In the genomic region with DNA sequence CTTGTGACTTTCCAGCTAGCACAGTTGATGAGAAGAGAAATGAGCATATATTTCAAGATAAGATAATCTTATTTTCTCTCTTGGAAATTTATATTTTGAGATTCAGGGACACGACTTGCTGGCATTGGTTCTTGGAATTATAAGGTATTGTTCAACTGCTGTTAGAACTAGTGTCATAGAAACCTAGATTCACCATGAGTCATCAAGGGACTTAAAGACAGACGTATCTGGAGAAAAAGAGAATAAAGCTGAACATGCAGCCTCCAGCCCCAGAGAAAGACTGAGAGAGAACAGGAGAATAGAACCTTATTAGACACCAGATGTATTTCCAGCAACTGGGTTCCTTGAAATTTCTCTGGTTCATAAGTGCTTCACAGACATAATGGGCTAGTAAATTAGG, we compare ENCODE assay signal across 34 cellular contexts.
A peak's percentile ranks its signal among the peaks of the same experiment; 100 is the strongest.
DNase-seq lines count a peak whose midpoint lies in the region; ATAC-seq and TF ChIP-seq lines count a peak whose summit lies in the region.
"Had no signal": no experiment of that assay in that cellular context is flagged by ENCODE, and none has a peak within 500 bp of the region (broad histone marks: within the 10 kb centered on the region; RNA-seq: fewer than 3 reads in every experiment).

No MANE protein-coding gene starts in this region.

- no peaks in the 10 kb centered on the region for H3K79me2 ChIP-seq in PC-9 (ENCODE audit: low read depth)

- H3K27ac ChIP-seq in A673 (ENCODE audit: low read depth, low read length, poor library complexity, severe bottlenecking), result no peak overlapping the region
- no peak overlapping the region for H3K27ac ChIP-seq in PC-9
- H3K27ac ChIP-seq: A549, foreskin keratinocyte, heart left ventricle, stomach, thyroid gland, vagina, WERI-Rb-1 had no signal

- H3K27ac Mint-ChIP-seq in stimulated activated naive CD8-positive, alpha-beta T cell treated with anti-CD3 and anti-CD28 coated beads, Interleukin-15, amount 100 ng/mL, for 72 hours, result no peak overlapping the region
- H3K27ac Mint-ChIP-seq: activated naive CD8-positive, alpha-beta T cell; dendritic cell treated with granulocyte-macrophage colony-stimulating factor and Interleukin-4, amounts not matched to agents 40 ng/mL and 50 ng/mL, for 4 days; IgD-negative memory B cell had no signal

- H3K9me2 ChIP-seq in PC-9 (ENCODE audit: insufficient read depth), result no peaks in the 10 kb centered on the region

- no peaks in the 10 kb centered on the region for H4K20me1 ChIP-seq in PC-9 (ENCODE audit: insufficient read depth)

- H3K4me3 ChIP-seq in epithelial cell of esophagus (ENCODE audit: low read length) (no peak overlapping the region), A673 (ENCODE audit: low read depth, low read length, poor library complexity, severe bottlenecking) (no peak overlapping the region), PC-9 (no peak overlapping the region)
- H3K4me3 ChIP-seq: A549, heart left ventricle, smooth muscle cell, stomach, thyroid gland, vagina had no signal

- TF ChIP-seq CTCF in epithelial cell of esophagus (IDR thresholded peaks at IDR 0.05; ENCODE audit: insufficient read depth, low read depth, low read length, missing control alignments) (no peak), A673 (conservative IDR thresholded peaks at IDR 0.05; ENCODE audit: low read depth, low read length) (no peak), PC-9 (conservative IDR thresholded peaks at IDR 0.05) (no peak)

- no peaks in the 10 kb centered on the region for H3K36me3 ChIP-seq in A673 (ENCODE audit: insufficient read depth, low read length, poor library complexity, severe bottlenecking)
- no peaks in the 10 kb centered on the region for H3K36me3 ChIP-seq in PC-9 (ENCODE audit: low read depth)
- H3K36me3 ChIP-seq: heart left ventricle, stomach, thyroid gland, vagina, WERI-Rb-1 had no signal

- no peaks in the 10 kb centered on the region for H3K27me3 ChIP-seq in A673 (replicated peaks; ENCODE audit: insufficient read depth, low read depth, low read length, poor library complexity)
- H3K27me3 ChIP-seq in PC-9 (ENCODE audit: insufficient read depth, low read depth), result no peaks in the 10 kb centered on the region
- H3K27me3 ChIP-seq: foreskin keratinocyte, heart left ventricle, stomach, thyroid gland, vagina had no signal

- H2AFZ ChIP-seq in PC-9, result no peak overlapping the region

- no peaks in the 10 kb centered on the region for H3K4me1 ChIP-seq in A673 (ENCODE audit: insufficient read depth, low read length, poor library complexity, severe bottlenecking)
- H3K4me1 ChIP-seq in PC-9 (replicated peaks; ENCODE audit: insufficient read depth), result no peaks in the 10 kb centered on the region
- H3K4me1 ChIP-seq: A549, foreskin keratinocyte, thyroid gland, vagina had no signal

- peak overlapping the region in 1 of 2 donors; percentile 5 for H3K4me3 Mint-ChIP-seq in stimulated activated naive CD8-positive, alpha-beta T cell treated with anti-CD3 and anti-CD28 coated beads, Interleukin-15, amount 100 ng/mL, for 72 hours
- H3K4me3 Mint-ChIP-seq: activated naive CD8-positive, alpha-beta T cell; CD4-positive, alpha-beta memory T cell; dendritic cell treated with granulocyte-macrophage colony-stimulating factor and Interleukin-4, amounts not matched to agents 40 ng/mL and 50 ng/mL, for 4 days; IgD-negative memory B cell had no signal

- BruUV-seq in A673 (replicated peaks; lab: Mats Ljungman, UMichigan), result no TSS peak
- BruUV-seq in PC-9 (replicated peaks; lab: Mats Ljungman, UMichigan), result no TSS peak

- H3K9me3 Mint-ChIP-seq in stimulated activated naive CD8-positive, alpha-beta T cell treated with anti-CD3 and anti-CD28 coated beads, Interleukin-15, amount 100 ng/mL, for 72 hours, result no peaks in the 10 kb centered on the region

- H3F3A ChIP-seq in PC-9 (ENCODE audit: insufficient read depth, low read depth), result no peaks in the 10 kb centered on the region

- peaks cover 39% of the 10 kb centered on the region for H3K4me1 Mint-ChIP-seq in stimulated activated naive CD8-positive, alpha-beta T cell treated with anti-CD3 and anti-CD28 coated beads, Interleukin-15, amount 100 ng/mL, for 72 hours
- H3K4me1 Mint-ChIP-seq: IgD-negative memory B cell had no signal

- H3K9me3 ChIP-seq in A673 (ENCODE audit: low read depth, low read length, poor library complexity, severe bottlenecking) (no peaks in the 10 kb centered on the region), PC-9 (ENCODE audit: insufficient read depth, low read depth) (no peaks in the 10 kb centered on the region)
- H3K9me3 ChIP-seq: A549, heart left ventricle, stomach, thyroid gland, vagina had no signal

- CTCF ChIA-PET in A673 (lab: Charles Lee) (no interaction called here), PC-9 (lab: Charles Lee) (no interaction called here)

- intact Hi-C loops in A673 (cut with micrococcal nuclease; ENCODE audit: unreplicated experiment) (no loop called here), PC-9 (cut with micrococcal nuclease; ENCODE audit: unreplicated experiment) (no loop called here)

- DNase-seq in stimulated activated naive CD8-positive, alpha-beta T cell treated with anti-CD3 and anti-CD28 coated beads, Interleukin-15, amount 100 ng/mL, for 72 hours, result no peak
- DNase-seq in stimulated activated naive CD8-positive, alpha-beta T cell treated with anti-CD3 and anti-CD28 coated beads, Interleukin-15, Interleukin-2, amounts not matched to agents 100 U/mL and 50 U/mL, for 24 hours, result no peak
- DNase-seq in OCI-M1 (lab: John Stamatoyannopoulos, UW), result peak; percentile 31
- peak; percentile 52 for DNase-seq in epithelial cell of esophagus (ENCODE audit: low read depth)
- DNase-seq in A673 (ENCODE audit: low spot score), result no peak
- no peak for DNase-seq in PC-9
- DNase-seq: activated CD4-positive, alpha-beta T cell treated with anti-CD3 and anti-CD28 coated beads for 48 hours; activated CD8-positive, alpha-beta memory T cell treated with anti-CD3 and anti-CD28 coated beads for 24 hours; activated T-cell treated with anti-CD3 and anti-CD28 coated beads for 4 hours; AML-193; aorta; CD4-positive, alpha-beta memory T cell; central memory CD4-positive, alpha-beta T cell; heart left ventricle; kidney; NCI-H1105; NCI-H187 treated with DMSO at 0.1 percent for 48 hours; NCI-H524; right cardiac atrium; SIG-M5; stomach; T-helper 9 cell; thyroid gland; WERI-Rb-1 had no signal

- peak; percentile 61 for ATAC-seq in stimulated activated naive CD8-positive, alpha-beta T cell treated with anti-CD3 and anti-CD28 coated beads, Interleukin-15, amount 100 ng/mL, for 72 hours
- no peak for ATAC-seq in stimulated activated naive CD8-positive, alpha-beta T cell treated with anti-CD3 and anti-CD28 coated beads, Interleukin-15, Interleukin-2, amounts not matched to agents 100 U/mL and 50 U/mL, for 24 hours
- ATAC-seq in GM21737 (IDR thresholded peaks at IDR 0.05; ENCODE audit: unreplicated experiment) (no peak), GM21360 (IDR thresholded peaks at IDR 0.05; ENCODE audit: unreplicated experiment) (no peak)
- ATAC-seq: A549, esophagus mucosa, foreskin keratinocyte, heart left ventricle, right cardiac atrium had no signal

- POLR2A ChIA-PET in A673 (lab: Charles Lee; ENCODE audit: low non-redundant PET), result no interaction called here
- POLR2A ChIA-PET in PC-9 (lab: Charles Lee; ENCODE audit: unreplicated experiment), result no interaction called here

- no peaks in the 10 kb centered on the region for H3K27me3 Mint-ChIP-seq in stimulated activated naive CD8-positive, alpha-beta T cell treated with anti-CD3 and anti-CD28 coated beads, Interleukin-15, amount 100 ng/mL, for 72 hours
- H3K27me3 Mint-ChIP-seq: activated naive CD8-positive, alpha-beta T cell; CD4-positive, alpha-beta memory T cell; IgD-negative memory B cell had no signal

- H3K4me2 ChIP-seq in PC-9, result no peak overlapping the region
- H3K4me2 ChIP-seq: A549, smooth muscle cell had no signal

Comparison
In these comparisons a context has a peak if more than half of its experiments do, and no peak if none do; other contexts are left out.
1. DNase-seq: peak in OCI-M1 (single experiment) and epithelial cell of esophagus (single experiment); none in stimulated activated naive CD8-positive, alpha-beta T cell treated with anti-CD3 and anti-CD28 coated beads, Interleukin-15, amount 100 ng/mL, for 72 hours (0 of 2), stimulated activated naive CD8-positive, alpha-beta T cell treated with anti-CD3 and anti-CD28 coated beads, Interleukin-15, Interleukin-2, amounts not matched to agents 100 U/mL and 50 U/mL, for 24 hours (single experiment), A673 (single experiment) and PC-9 (0 of 2).